13 cellular contexts compared by ENCODE assay signal in the genomic region with DNA sequence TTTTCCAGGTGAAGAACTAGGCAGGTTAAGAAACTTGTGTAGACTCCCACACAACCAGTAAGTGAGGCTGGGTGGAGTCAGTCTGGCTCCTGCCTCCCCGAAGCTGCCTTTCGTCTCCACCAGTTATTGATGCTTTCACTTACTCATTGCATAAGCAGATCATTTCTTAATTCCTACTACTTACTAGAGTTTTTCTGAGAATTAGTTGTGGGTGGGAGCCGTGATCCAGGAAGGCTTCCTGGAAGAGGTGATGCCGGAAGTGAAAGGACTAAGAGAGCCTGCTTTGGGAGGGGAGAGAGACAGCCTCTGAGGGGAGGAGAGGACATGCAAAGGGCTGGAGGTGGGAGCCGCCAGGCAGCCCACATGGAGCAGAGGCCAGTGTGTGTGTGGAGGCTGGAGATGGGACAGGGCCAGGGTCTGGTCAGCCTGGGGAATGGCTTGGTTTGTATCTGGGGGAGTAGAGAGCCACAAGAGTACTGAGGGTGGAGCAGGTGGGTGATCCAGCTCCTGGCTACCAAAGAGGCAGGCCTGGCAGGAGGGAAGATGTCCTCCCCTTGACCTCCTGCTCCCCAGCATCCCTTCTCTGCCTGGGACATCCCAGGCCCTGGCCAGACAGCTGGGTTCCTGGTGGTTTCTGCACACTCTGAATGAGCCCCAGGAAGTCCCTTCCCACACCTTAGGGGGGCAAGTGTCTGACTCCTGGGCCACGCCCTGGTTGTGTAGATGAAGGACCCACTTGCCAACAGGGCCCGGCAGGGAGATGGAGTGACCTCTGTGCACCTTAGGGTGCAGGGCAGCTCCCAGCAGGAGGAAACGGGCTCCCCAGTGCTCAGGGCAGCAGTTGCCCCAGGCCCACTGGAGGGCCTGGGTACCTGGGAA. TPM values are rescaled to one million over a fixed set of nuclear protein-coding genes. Genes with fewer than 3 reads are reported as not detected.
DNase-seq lines count a peak whose midpoint lies in the region; ATAC-seq, FAIRE-seq and TF ChIP-seq lines count a peak whose summit lies in the region.
"Had no signal": no experiment of that assay in that cellular context is flagged by ENCODE, and none has a peak within 500 bp of the region (broad histone marks: within the 10 kb centered on the region; RNA-seq: fewer than 3 reads in every experiment).

No MANE protein-coding gene starts in this region.

- peak overlapping the region; percentile 55 for H3K27ac ChIP-seq in CD4-positive, alpha-beta memory T cell (ENCODE audit: low read depth, low read length)
- no peak overlapping the region for H3K27ac ChIP-seq in K562 (ENCODE audit: extremely low read depth, low read depth, low read length)
- no peak overlapping the region for H3K27ac ChIP-seq in mesendoderm (ENCODE audit: low read depth, low read length)
- H3K27ac ChIP-seq: hepatocyte, transverse colon had no signal

- peaks cover 15 to 46% (median 22%) of the 10 kb centered on the region in 4 donors for H3K4me1 Mint-ChIP-seq in CD4-positive, alpha-beta memory T cell
- H3K4me1 Mint-ChIP-seq in WTC11, result 0 out of 2 replicates have a peak, but pooled peaks cover 2% of the 10 kb centered on the region

- H2AK5ac ChIP-seq in mesendoderm (ENCODE audit: low read length), result no peak overlapping the region

- H3K9me1 ChIP-seq in K562 (ENCODE audit: control insufficient read depth, insufficient read depth, low read length), result no peaks in the 10 kb centered on the region

- FAIRE-seq in K562 (lab: Jason Lieb, UNC), result no peak

- no peak for TF ChIP-seq EP300 in K562 (IDR thresholded peaks at IDR 0.05; ENCODE audit: low read length)

- no peaks in the 10 kb centered on the region for H4K20me1 ChIP-seq in K562 (replicated peaks; ENCODE audit: control insufficient read depth, insufficient read depth, low read length)

- no peak overlapping the region for H3K56ac ChIP-seq in mesendoderm (ENCODE audit: low read length)

- BruUV-seq in K562 (replicated peaks; lab: Mats Ljungman, UMichigan), result no TSS peak

- H3K9me3 Mint-ChIP-seq in CD4-positive, alpha-beta memory T cell, result peaks cover 0 to 3% (median 0%) of the 10 kb centered on the region in 8 donors
- peaks cover 11% of the 10 kb centered on the region for H3K9me3 Mint-ChIP-seq in WTC11

- H3K79me2 ChIP-seq in K562 (ENCODE audit: control insufficient read depth, insufficient read depth, low read length) (no peaks in the 10 kb centered on the region), mesendoderm (ENCODE audit: control insufficient read depth, insufficient read depth, low read length) (no peaks in the 10 kb centered on the region)
- H3K79me2 ChIP-seq: hepatocyte had no signal

- H3K9ac ChIP-seq in K562 (ENCODE audit: insufficient read depth in 1 of 2, low read depth in 2 of 2, low read length in 2 of 2), result peak overlapping the region in 1 of 2 experiments; percentile 67; a peak in 1 of 4 replicates
- H3K9ac ChIP-seq in mesendoderm (ENCODE audit: low read length), result no peak overlapping the region

- no peak overlapping the region for H4K5ac ChIP-seq in mesendoderm (ENCODE audit: low read length)

- POLR2A ChIA-PET in CD4-positive, alpha-beta memory T cell (lab: Charles Lee; ENCODE audit: partially characterized antibody), result interaction anchor here (1.6 to 3.3 kb wide), 7 partner anchors 11 to 55 kb away, joined by 5 to 18 read pairs (median 11); a partner anchor contains a TSS
- POLR2A ChIA-PET in WTC11 (lab: Charles Lee) (no interaction called here), K562 (lab: Yijun Ruan, JAX) (interaction anchor here (4.4 kb wide), 1 partner anchor 12 kb away, joined by 17 read pairs; a partner anchor contains a TSS)

- no peak for TF ChIP-seq POLR2A in K562 (conservative IDR thresholded peaks at IDR 0.05)

- H3K4me1 ChIP-seq in CD4-positive, alpha-beta memory T cell (ENCODE audit: insufficient read depth, low read length), result peaks cover 31% of the 10 kb centered on the region
- peaks cover 4 to 12% of the 10 kb centered on the region in 2 experiments; a peak in 4 of 5 replicates for H3K4me1 ChIP-seq in K562 (replicated peaks in 1 of 2; ENCODE audit: control insufficient read depth in 2 of 2, insufficient read depth in 2 of 2, low read length in 2 of 2)
- no peaks in the 10 kb centered on the region for H3K4me1 ChIP-seq in mesendoderm (ENCODE audit: control insufficient read depth, low read depth, low read length)
- H3K4me1 ChIP-seq: transverse colon had no signal

- in situ Hi-C loops in K562 (cut with MboI), result no loop called here

- no peaks in the 10 kb centered on the region for H3K27me3 ChIP-seq in CD4-positive, alpha-beta memory T cell (ENCODE audit: insufficient read depth, low read length)
- H3K27me3 ChIP-seq in K562 (ENCODE audit: control insufficient read depth in 2 of 2, insufficient read depth in 2 of 2, low read length in 2 of 2), result no peaks in the 10 kb centered on the region
- H3K27me3 ChIP-seq in mesendoderm (ENCODE audit: insufficient read depth, low read length, poor library complexity), result no peaks in the 10 kb centered on the region
- H3K27me3 ChIP-seq: hepatocyte, transverse colon had no signal

- H3K23ac ChIP-seq in mesendoderm (ENCODE audit: low read length), result no peak overlapping the region

- intact Hi-C loops in CD4-positive, alpha-beta memory T cell (cut with micrococcal nuclease), result no loop called here
- intact Hi-C loops in K562 (cut with micrococcal nuclease), result no loop called here

- H3K27ac Mint-ChIP-seq in CD4-positive, alpha-beta memory T cell, result peak overlapping the region; percentile 82 to 96 (median 95)
- peak overlapping the region; percentile 9; the same call in 1 of the 2 replicates for H3K27ac Mint-ChIP-seq in WTC11

- CTCF ChIA-PET in CD4-positive, alpha-beta memory T cell (lab: Charles Lee; ENCODE audit: partially characterized antibody), result interaction anchor here (1.4 kb wide), 1 partner anchor 12 kb away, joined by 4 read pairs; a partner anchor contains a TSS
- CTCF ChIA-PET in WTC11 (lab: Charles Lee) (interaction anchor here (0.7 kb wide), 2 partner anchors 26 to 70 kb away, joined by 3 read pairs; no protein-coding TSS in a partner anchor), K562 (lab: Yijun Ruan, JAX; ENCODE audit: low intra/inter-chr PET ratio) (no interaction called here)

- WGBS in K562 (ENCODE audit: insufficient coverage, low coverage, missing lambda C conversion rate), result 61% methylated on average over 8 of the region's 8 CpGs
- no CpG with 5 or more reads among the region's 8 CpGs for WGBS in mesendoderm (ENCODE audit: extremely low coverage, insufficient coverage, low lambda C conversion rate)

- peaks cover 49 to 55% of the 10 kb centered on the region in 2 donors for H3K36me3 Mint-ChIP-seq in CD4-positive, alpha-beta memory T cell
- peaks cover 12% of the 10 kb centered on the region for H3K36me3 Mint-ChIP-seq in WTC11

- H3K4ac ChIP-seq in mesendoderm (ENCODE audit: low read depth, low read length), result no peak overlapping the region

- no peak overlapping the region for H4K8ac ChIP-seq in mesendoderm (ENCODE audit: low read depth, low read length)

- ATAC-seq in WTC11 (no peak), K562 (no peak), omental fat pad (ENCODE audit: low FRiP score) (peak; percentile 70), GM19035 (IDR thresholded peaks at IDR 0.05; ENCODE audit: unreplicated experiment) (no peak)

- peak overlapping the region in 7 of 8 donors; percentile 56 to 81 (median 73) for H3K4me3 Mint-ChIP-seq in CD4-positive, alpha-beta memory T cell
- no peak overlapping the region for H3K4me3 Mint-ChIP-seq in WTC11

- H3K9me3 ChIP-seq in CD4-positive, alpha-beta memory T cell (ENCODE audit: control insufficient read depth in 1 of 2, low read length in 2 of 2), result no peaks in the 10 kb centered on the region
- H3K9me3 ChIP-seq in K562 (replicated peaks; ENCODE audit: control insufficient read depth, insufficient read depth, low read depth, low read length), result no peaks in the 10 kb centered on the region
- H3K9me3 ChIP-seq: transverse colon had no signal

- H3K4me3 ChIP-seq in CD4-positive, alpha-beta memory T cell (ENCODE audit: low read length in 2 of 2), result no peak overlapping the region
- H3K4me3 ChIP-seq in K562, result no peak overlapping the region
- no peak overlapping the region for H3K4me3 ChIP-seq in mesendoderm (ENCODE audit: low read length)
- H3K4me3 ChIP-seq: hepatocyte, transverse colon had no signal

- no peak overlapping the region for H2BK120ac ChIP-seq in mesendoderm (ENCODE audit: low read depth, low read length)

- no peaks in the 10 kb centered on the region for H3K27me3 Mint-ChIP-seq in CD4-positive, alpha-beta memory T cell
- H3K27me3 Mint-ChIP-seq in WTC11 (ENCODE audit: low read depth), result no peaks in the 10 kb centered on the region

- H2AFZ ChIP-seq in K562 (ENCODE audit: low read depth, low read length), result no peak overlapping the region
- H2AFZ ChIP-seq: hepatocyte had no signal

- H3K79me1 ChIP-seq in mesendoderm (ENCODE audit: low read length), result no peaks in the 10 kb centered on the region

- H3K18ac ChIP-seq in mesendoderm (ENCODE audit: low read length), result no peak overlapping the region

- H3K36me3 ChIP-seq in CD4-positive, alpha-beta memory T cell (ENCODE audit: insufficient read depth, low read length), result peaks cover 55% of the 10 kb centered on the region
- peaks cover 7% of the 10 kb centered on the region; the same call in 2 of the 3 replicates for H3K36me3 ChIP-seq in K562 (ENCODE audit: control insufficient read depth, insufficient read depth, low read length)
- H3K36me3 ChIP-seq in mesendoderm (ENCODE audit: control insufficient read depth, insufficient read depth, low read length), result no peaks in the 10 kb centered on the region
- H3K36me3 ChIP-seq: transverse colon had no signal

- no peak for DNase-seq in CD4-positive, alpha-beta memory T cell
- DNase-seq in WTC11 (ENCODE audit: low spot score) (peak; percentile 6), K562 (ENCODE audit: extremely low read depth in 1 of 4, low spot score in 3 of 4) (no peak), omental fat pad (ENCODE audit: low spot score) (no peak), mesendoderm (no peak), HUDEP-2 (lab: John Stamatoyannopoulos, UW; ENCODE audit: unreplicated experiment in 76 of 76) (no peak), iPS-NIHi11 (ENCODE audit: low spot score) (no peak)
- DNase-seq: effector CD4-positive, alpha-beta T cell; NCI-H524; transverse colon had no signal

- no peak overlapping the region for H2BK15ac ChIP-seq in mesendoderm (replicated peaks; ENCODE audit: low read depth)

- no peak overlapping the region for H2BK5ac ChIP-seq in mesendoderm (ENCODE audit: low read length)

- TF ChIP-seq RAD21 in K562 (CRISPR knock-in tag; conservative IDR thresholded peaks at IDR 0.05 in 1 of 2, IDR thresholded peaks at IDR 0.05 in 1 of 2), result no peak

- TF ChIP-seq CTCF in WTC11 (IDR thresholded peaks at IDR 0.05), result no peak
- no peak for TF ChIP-seq CTCF in K562 (IDR thresholded peaks at IDR 0.05 in 2 of 3, conservative IDR thresholded peaks at IDR 0.05 in 1 of 3; ENCODE audit: insufficient read depth in 2 of 3, low read depth in 1 of 3, low read length in 3 of 3)
- no peak for TF ChIP-seq CTCF in omental fat pad (IDR thresholded peaks at IDR 0.05)

- H3K4me2 ChIP-seq in K562 (ENCODE audit: insufficient read depth, low read length) (no peak overlapping the region), mesendoderm (ENCODE audit: low read length) (no peak overlapping the region)
- H3K4me2 ChIP-seq: hepatocyte had no signal

RNA-seq across cellular contexts. Expression of a gene that starts 12.2 kb away (rescaled TPM):
- total RNA-seq in CD4-positive, alpha-beta memory T cell, result 10 to 100 TPM; 57.8 to 64.2 TPM
- 10 to 100 TPM; 65.6 to 88.7 TPM for polyA plus RNA-seq in CD4-positive, alpha-beta memory T cell
- total RNA-seq in WTC11 (2021) (30.0 to 34.5 TPM (median 32.8 TPM) in 3 replicates), K562 (2014; rRNA removed) (34.9 and 35.3 TPM in 2 replicates), K562 (2014; rRNA removed; fragmentation: Illumina TruSeq; extraction: Trizol) (2.7 and 2.9 TPM in 2 replicates), K562 (2015; rRNA removed; fragmentation: Illumina TruSeq; extraction: Trizol) (13.0 and 14.6 TPM in 2 replicates), K562 (2021) (18.6 and 23.4 TPM in 2 replicates), omental fat pad (10 to 100 TPM; 45.7 to 76.5 (median 57.9) TPM)
- total RNA-seq in K562 (2011; cell fraction: chromatin; rRNA removed; ENCODE audit: low replicate concordance), result 5.1 and 21.8 TPM in 2 replicates
- 24.3 and 26.3 TPM in 2 replicates for total RNA-seq in K562 (2011; cell fraction: nucleolus; rRNA removed)
- total RNA-seq in K562 (2011; cell fraction: nucleoplasm; rRNA removed), result 14.4 and 20.2 TPM in 2 replicates
- polyA plus RNA-seq in K562 (2011; rRNA removed) (15.9 and 23.7 TPM in 2 replicates), K562 (2014; fragmentation: Illumina TruSeq; extraction: Trizol) (5.3 and 13.8 TPM in 2 replicates), K562 (2014; fragmentation: Nextera tagmentation; extraction: Ambion mirVana) (1 to 10 TPM in 1 of 2 experiments, under 1 TPM in 1; 0.90 to 2.1 TPM), K562 (2014; rRNA removed) (30.7 and 35.3 TPM in 2 replicates)
- 40.2 and 99.4 TPM in 2 replicates for polyA plus RNA-seq in K562 (2011; cell fraction: cytosol; rRNA removed)
- polyA plus RNA-seq in K562 (2011; cell fraction: nucleus; rRNA removed), result 36.2 and 60.4 TPM in 2 replicates
- 19.5 and 30.7 TPM in 2 replicates for polyA plus RNA-seq in K562 (2012)
- 2.4 and 3.3 TPM in 2 replicates for polyA minus RNA-seq in K562 (2011; rRNA and poly(A)+ RNA removed)
- 4.8 and 7.6 TPM in 2 replicates for polyA minus RNA-seq in K562 (2011; cell fraction: cytosol; rRNA and poly(A)+ RNA removed)
- polyA minus RNA-seq in K562 (2011; cell fraction: nucleus; rRNA and poly(A)+ RNA removed), result 7.4 and 8.0 TPM in 2 replicates
- 14.8 TPM for polyA plus RNA-seq in mesendoderm (2013, experiment 1 of 2)
- polyA plus RNA-seq in mesendoderm (2013, experiment 2 of 2), result 15.9 TPM

RNA-seq across cellular contexts. Expression of a gene that starts 25.3 kb away (rescaled TPM):
- total RNA-seq in CD4-positive, alpha-beta memory T cell, result 10 to 100 TPM; 58.3 to 63.7 TPM
- polyA plus RNA-seq in CD4-positive, alpha-beta memory T cell, result 100 to 1,000 TPM; 149 to 199 TPM
- total RNA-seq in WTC11 (2021) (11.5 to 13.2 TPM (median 11.9 TPM) in 3 replicates), K562 (2014; rRNA removed) (21.7 and 30.1 TPM in 2 replicates), K562 (2014; rRNA removed; fragmentation: Illumina TruSeq; extraction: Trizol) (4.1 and 8.0 TPM in 2 replicates), K562 (2015; rRNA removed; fragmentation: Illumina TruSeq; extraction: Trizol) (10.0 and 11.4 TPM in 2 replicates), K562 (2021) (16.9 and 18.7 TPM in 2 replicates), omental fat pad (10 to 100 TPM in 2 of 4 donors, 1 to 10 TPM in 2; 6.8 to 24.2 (median 12.8) TPM)
- 2.7 and 10.6 TPM in 2 replicates for total RNA-seq in K562 (2011; cell fraction: chromatin; rRNA removed; ENCODE audit: low replicate concordance)
- 16.3 and 18.3 TPM in 2 replicates for total RNA-seq in K562 (2011; cell fraction: nucleolus; rRNA removed)
- 14.3 and 16.0 TPM in 2 replicates for total RNA-seq in K562 (2011; cell fraction: nucleoplasm; rRNA removed)
- polyA plus RNA-seq in K562 (2011; rRNA removed) (17.6 and 40.7 TPM in 2 replicates), K562 (2014; fragmentation: Illumina TruSeq; extraction: Trizol) (9.0 and 19.4 TPM in 2 replicates), K562 (2014; fragmentation: Nextera tagmentation; extraction: Ambion mirVana) (1 to 10 TPM; 1.3 to 2.2 TPM), K562 (2014; rRNA removed) (18.7 and 28.1 TPM in 2 replicates)
- polyA plus RNA-seq in K562 (2011; cell fraction: cytosol; rRNA removed), result 53.0 and 63.3 TPM in 2 replicates
- 20.3 and 22.3 TPM in 2 replicates for polyA plus RNA-seq in K562 (2011; cell fraction: nucleus; rRNA removed)
- 18.1 and 49.1 TPM in 2 replicates for polyA plus RNA-seq in K562 (2012)
- 5.2 and 5.3 TPM in 2 replicates for polyA minus RNA-seq in K562 (2011; rRNA and poly(A)+ RNA removed)
- 11.0 and 25.0 TPM in 2 replicates for polyA minus RNA-seq in K562 (2011; cell fraction: cytosol; rRNA and poly(A)+ RNA removed)
- polyA minus RNA-seq in K562 (2011; cell fraction: nucleus; rRNA and poly(A)+ RNA removed), result 2.0 and 4.7 TPM in 2 replicates
- 4.2 TPM for polyA plus RNA-seq in mesendoderm (2013, experiment 1 of 2)
- polyA plus RNA-seq in mesendoderm (2013, experiment 2 of 2), result 3.7 TPM
- total RNA-seq: myocyte had no signal

RNA-seq across cellular contexts. Expression of a gene that starts 50.2 kb away (rescaled TPM):
- 10 to 100 TPM; 31.1 to 31.3 TPM for total RNA-seq in CD4-positive, alpha-beta memory T cell
- polyA plus RNA-seq in CD4-positive, alpha-beta memory T cell, result 10 to 100 TPM; 75.7 to 92.4 TPM
- total RNA-seq in WTC11 (2021), result 35.6 to 41.3 TPM (median 37.7 TPM) in 3 replicates
- 3.9 and 9.8 TPM in 2 replicates for total RNA-seq in K562 (2011; cell fraction: chromatin; rRNA removed; ENCODE audit: low replicate concordance)
- total RNA-seq in K562 (2011; cell fraction: nucleolus; rRNA removed), result 5.9 and 7.5 TPM in 2 replicates
- total RNA-seq in K562 (2011; cell fraction: nucleoplasm; rRNA removed), result 6.2 and 9.3 TPM in 2 replicates
- total RNA-seq in K562 (2014; rRNA removed), result 8.2 and 14.7 TPM in 2 replicates
- 0.77 and 1.9 TPM in 2 replicates for total RNA-seq in K562 (2014; rRNA removed; fragmentation: Illumina TruSeq; extraction: Trizol)
- total RNA-seq in K562 (2015; rRNA removed; fragmentation: Illumina TruSeq; extraction: Trizol), result 4.8 and 4.9 TPM in 2 replicates
- total RNA-seq in K562 (2021), result 8.3 and 8.4 TPM in 2 replicates
- polyA plus RNA-seq in K562 (2011; rRNA removed), result 3.2 and 5.8 TPM in 2 replicates
- 9.7 and 20.4 TPM in 2 replicates for polyA plus RNA-seq in K562 (2011; cell fraction: cytosol; rRNA removed)
- 4.3 and 6.6 TPM in 2 replicates for polyA plus RNA-seq in K562 (2011; cell fraction: nucleus; rRNA removed)
- polyA plus RNA-seq in K562 (2012), result 9.7 and 34.7 TPM in 2 replicates
- 7.6 and 10.8 TPM in 2 replicates for polyA plus RNA-seq in K562 (2014; fragmentation: Illumina TruSeq; extraction: Trizol)
- under 1 TPM; 0.13 to 0.94 TPM for polyA plus RNA-seq in K562 (2014; fragmentation: Nextera tagmentation; extraction: Ambion mirVana)
- polyA plus RNA-seq in K562 (2014; rRNA removed), result 8.4 and 10.7 TPM in 2 replicates
- polyA minus RNA-seq in K562 (2011; rRNA and poly(A)+ RNA removed), result 1.6 and 2.2 TPM in 2 replicates
- 2.9 and 7.1 TPM in 2 replicates for polyA minus RNA-seq in K562 (2011; cell fraction: cytosol; rRNA and poly(A)+ RNA removed)
- 3.5 and 6.0 TPM in 2 replicates for polyA minus RNA-seq in K562 (2011; cell fraction: nucleus; rRNA and poly(A)+ RNA removed)
- total RNA-seq in omental fat pad, result 100 to 1,000 TPM in 2 of 4 donors, 10 to 100 TPM in 2; 63.3 to 137 (median 104) TPM
- polyA plus RNA-seq in mesendoderm (2013, experiment 1 of 2), result 16.0 TPM
- 17.4 TPM for polyA plus RNA-seq in mesendoderm (2013, experiment 2 of 2)
